In genomic region chr1:64745181-64745985, GRCh38 we compare ENCODE assay signal across 8 cellular contexts. TPM values are rescaled to one million over a fixed set of nuclear protein-coding genes. Genes with fewer than 3 reads are reported as not detected.
A peak's percentile ranks its signal among the peaks of the same experiment; 100 is the strongest.
DNase-seq lines count a peak whose midpoint lies in the region; ATAC-seq and TF ChIP-seq lines count a peak whose summit lies in the region.

No MANE protein-coding gene starts in this region.

- ATAC-seq in HG02678 (IDR thresholded peaks at IDR 0.05; ENCODE audit: unreplicated experiment) (peak; percentile 22), HG02981 (IDR thresholded peaks at IDR 0.05; ENCODE audit: unreplicated experiment) (no peak)

- 2% methylated on average over 30 of the region's 67 CpGs for WGBS in hepatocyte (ENCODE audit: low lambda C conversion rate, missing lambda C conversion rate)

- peaks cover 23% of the 10 kb centered on the region for H3K4me1 ChIP-seq in hepatocyte (ENCODE audit: insufficient read depth)

- peak overlapping the region; percentile 88 for H3K4me2 ChIP-seq in hepatocyte

- DNase-seq in NCI-H146 (lab: John Stamatoyannopoulos, UW) (peak; percentile 67), NCI-H146 treated with DMSO at 0.1 percent for 48 hours (lab: John Stamatoyannopoulos, UW; ENCODE audit: unreplicated experiment) (no peak), RPMI8226 (peak; percentile 58), astrocyte of the hippocampus (ENCODE audit: low read depth, low spot score) (peak; percentile 66), hepatocyte (ENCODE audit: low spot score) (peak; percentile 58), retina (peak; percentile 82)

- H3K9me2 ChIP-seq in hepatocyte (replicated peaks; ENCODE audit: insufficient read depth), result no peaks in the 10 kb centered on the region

- H2AFZ ChIP-seq in hepatocyte, result peak overlapping the region; percentile 93

- peak overlapping the region; percentile 93 for H3K4me3 ChIP-seq in hepatocyte

- H3K9me3 ChIP-seq in hepatocyte (ENCODE audit: low read depth), result no peaks in the 10 kb centered on the region

- peak overlapping the region; percentile 88 for H3K27ac ChIP-seq in hepatocyte

- H3K79me2 ChIP-seq in hepatocyte, result peaks cover 45% of the 10 kb centered on the region

- H3K27me3 ChIP-seq in hepatocyte, result no peaks in the 10 kb centered on the region

- peaks cover 10% of the 10 kb centered on the region for H4K20me1 ChIP-seq in hepatocyte (ENCODE audit: insufficient read depth, poor library complexity, severe bottlenecking)

- H3K36me3 ChIP-seq in hepatocyte (replicated peaks; ENCODE audit: insufficient read depth, low read depth), result no peaks in the 10 kb centered on the region

- no peak for TF ChIP-seq CTCF in hepatocyte (IDR thresholded peaks at IDR 0.05; ENCODE audit: poor library complexity)

RNA-seq across cellular contexts. Expression of gene RAVER2, which starts 0.5 kb away (rescaled TPM):
- total RNA-seq in hepatocyte, result 28.6 and 30.5 TPM in 2 replicates
- 7.9 and 14.1 TPM in 2 replicates for polyA plus RNA-seq in hepatocyte
